1 cellular context compared by ENCODE assay signal in the genomic region with DNA sequence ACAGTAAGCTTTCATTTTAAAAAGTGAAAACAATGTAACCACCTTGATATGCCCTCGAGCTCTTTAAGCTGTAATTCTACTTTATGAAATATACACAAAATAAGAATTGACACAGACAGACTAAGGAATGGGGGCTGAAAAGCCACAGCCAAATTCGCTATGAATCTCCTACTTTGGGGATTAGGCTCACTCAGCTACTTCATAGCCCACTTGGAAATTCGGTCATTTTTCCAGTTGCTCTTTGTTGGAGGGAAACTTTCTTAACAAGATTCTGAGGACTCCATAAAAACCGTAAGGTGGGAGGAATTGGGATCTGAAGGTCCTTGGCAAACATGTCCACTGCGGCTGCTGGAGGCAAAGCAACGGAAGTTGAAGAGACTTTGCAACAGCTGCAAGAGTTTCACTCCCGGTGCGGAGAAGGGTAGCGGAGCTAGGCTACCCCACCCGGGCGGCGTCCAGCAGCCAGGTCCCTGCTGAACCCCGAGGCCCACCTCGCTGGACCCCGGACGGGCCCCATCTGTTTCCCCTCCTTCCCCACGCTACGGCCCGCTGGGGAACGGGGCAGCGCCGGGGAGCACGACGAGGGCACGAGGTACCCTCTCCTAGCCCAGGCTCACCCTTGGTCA.
TF ChIP-seq lines count a peak whose summit lies in the region.

No MANE protein-coding gene starts in this region.

TF ChIP-seq in GM23338, 12 proteins besides CTCF, POLR2A, EP300 and RAD21 (continued from another document):
- TF ChIP-seq STAT1 (IDR thresholded peaks at IDR 0.05; ENCODE audit: unreplicated experiment) (no peak), ZNF462 (CRISPR knock-in tag; IDR thresholded peaks at IDR 0.05) (no peak), JUNB (IDR thresholded peaks at IDR 0.05; ENCODE audit: unreplicated experiment) (no peak), ZNF331 (CRISPR knock-in tag; IDR thresholded peaks at IDR 0.05; ENCODE audit: low read depth) (no peak), EZH2phosphoT487 (IDR thresholded peaks at IDR 0.05; ENCODE audit: unreplicated experiment) (no peak)
- TF ChIP-seq, protein P1, sequence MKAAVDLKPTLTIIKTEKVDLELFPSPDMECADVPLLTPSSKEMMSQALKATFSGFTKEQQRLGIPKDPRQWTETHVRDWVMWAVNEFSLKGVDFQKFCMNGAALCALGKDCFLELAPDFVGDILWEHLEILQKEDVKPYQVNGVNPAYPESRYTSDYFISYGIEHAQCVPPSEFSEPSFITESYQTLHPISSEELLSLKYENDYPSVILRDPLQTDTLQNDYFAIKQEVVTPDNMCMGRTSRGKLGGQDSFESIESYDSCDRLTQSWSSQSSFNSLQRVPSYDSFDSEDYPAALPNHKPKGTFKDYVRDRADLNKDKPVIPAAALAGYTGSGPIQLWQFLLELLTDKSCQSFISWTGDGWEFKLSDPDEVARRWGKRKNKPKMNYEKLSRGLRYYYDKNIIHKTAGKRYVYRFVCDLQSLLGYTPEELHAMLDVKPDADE (IDR thresholded peaks at IDR 0.05): no peak
